ENCODE assay signal across 21 cellular contexts in the genomic region with DNA sequence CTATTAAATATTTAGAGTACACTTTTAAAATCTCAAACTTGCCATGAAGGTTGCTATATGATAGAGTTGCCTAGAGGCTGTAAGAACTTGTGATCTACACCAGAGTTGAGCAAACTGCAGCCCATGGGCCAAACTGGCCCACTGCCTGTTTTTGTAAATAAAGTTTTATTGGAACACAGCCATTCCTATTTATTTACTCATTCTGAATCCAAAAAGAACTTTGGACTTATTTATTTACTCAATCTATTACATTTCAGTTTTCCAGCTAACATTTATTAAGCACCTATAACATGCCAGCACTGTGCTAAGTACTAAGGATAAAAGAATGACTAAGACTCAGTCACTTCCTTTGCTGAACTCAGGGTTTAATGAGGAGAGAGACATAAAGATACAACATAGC.
DNase-seq lines count a peak whose midpoint lies in the region; ATAC-seq and TF ChIP-seq lines count a peak whose summit lies in the region.
"Had no signal": no experiment of that assay in that cellular context is flagged by ENCODE, and none has a peak within 500 bp of the region (broad histone marks: within the 10 kb centered on the region; RNA-seq: fewer than 3 reads in every experiment).

No MANE protein-coding gene starts in this region.

- TF ChIP-seq CTCF in 22Rv1 (IDR thresholded peaks at IDR 0.05) (no peak), RWPE2 (IDR thresholded peaks at IDR 0.05; ENCODE audit: poor library complexity, severe bottlenecking) (no peak), epithelial cell of esophagus (IDR thresholded peaks at IDR 0.05; ENCODE audit: insufficient read depth, low read depth, low read length, missing control alignments) (no peak), prostate gland (IDR thresholded peaks at IDR 0.05) (no peak)

- no peaks in the 10 kb centered on the region for H3K4me1 Mint-ChIP-seq in naive thymus-derived CD4-positive, alpha-beta T cell
- H3K4me1 Mint-ChIP-seq: CD4-positive, CD25-positive, alpha-beta regulatory T cell had no signal

- H3K27me3 ChIP-seq in RWPE2 (ENCODE audit: insufficient read depth, poor library complexity, severe bottlenecking), result peaks cover 2% of the 10 kb centered on the region
- H3K27me3 ChIP-seq in prostate gland (replicated peaks; ENCODE audit: insufficient read depth), result no peaks in the 10 kb centered on the region
- no peaks in the 10 kb centered on the region for H3K27me3 ChIP-seq in naive thymus-derived CD4-positive, alpha-beta T cell (ENCODE audit: control insufficient read depth in 2 of 2, insufficient read depth in 2 of 2, low read length in 2 of 2)
- H3K27me3 ChIP-seq: Peyer's patch had no signal

- ATAC-seq in RWPE2 (ENCODE audit: low read depth) (peak; percentile 65; the same call in 1 of the 3 replicates), HG03432 (IDR thresholded peaks at IDR 0.05; ENCODE audit: unreplicated experiment) (no peak)
- no peak for ATAC-seq in naive thymus-derived CD4-positive, alpha-beta T cell
- ATAC-seq: GM12878 had no signal

- H3K36me3 ChIP-seq in RWPE2 (ENCODE audit: low read depth) (no peaks in the 10 kb centered on the region), prostate gland (no peaks in the 10 kb centered on the region)
- no peaks in the 10 kb centered on the region for H3K36me3 ChIP-seq in naive thymus-derived CD4-positive, alpha-beta T cell (ENCODE audit: control insufficient read depth in 2 of 3, insufficient read depth in 3 of 3, low read length in 3 of 3)
- H3K36me3 ChIP-seq: Peyer's patch had no signal

- intact Hi-C loops in prostate gland (cut with DNase I), result no loop called here
- intact Hi-C loops in naive thymus-derived CD4-positive, alpha-beta T cell (cut with micrococcal nuclease), result no loop called here

- DNase-seq in HCEC 1CT (peak; percentile 36), RWPE2 (ENCODE audit: low spot score) (no peak), epithelial cell of esophagus (ENCODE audit: low read depth) (peak; percentile 23), prostate gland (ENCODE audit: low spot score) (no peak)
- no peak for DNase-seq in naive thymus-derived CD4-positive, alpha-beta T cell
- DNase-seq in stimulated activated CD4-positive, alpha-beta T cell treated with anti-CD3 and anti-CD28 coated beads, Interleukin-4, amount 100 ng/mL, for 24 hours, result no peak
- DNase-seq: CD4-positive, CD25-positive, alpha-beta regulatory T cell; DMS79 treated with DMSO at 0.1 percent for 48 hours; H7; HFFc6; NCI-H1694 treated with DMSO at 0.1 percent for 48 hours; NCI-H2081 treated with DMSO at 0.1 percent for 48 hours; NCI-H2171 treated with DMSO at 0.1 percent for 48 hours; NCI-H524 treated with DMSO at 0.1 percent for 48 hours; NCI-H82; Peyer's patch; Right ventricle myocardium superior had no signal

- H3K9me3 Mint-ChIP-seq in naive thymus-derived CD4-positive, alpha-beta T cell, result peaks cover 2 to 15% (median 8%) of the 10 kb centered on the region in 11 donors

- H3K4me1 ChIP-seq in RWPE2 (ENCODE audit: insufficient read depth, poor library complexity, severe bottlenecking) (no peaks in the 10 kb centered on the region), prostate gland (replicated peaks) (peaks cover 5% of the 10 kb centered on the region)
- no peaks in the 10 kb centered on the region for H3K4me1 ChIP-seq in naive thymus-derived CD4-positive, alpha-beta T cell (ENCODE audit: control insufficient read depth in 2 of 2, insufficient read depth in 2 of 2, low read length in 2 of 2)
- H3K4me1 ChIP-seq: Peyer's patch had no signal

- no peak for TF ChIP-seq POLR2A in prostate gland (IDR thresholded peaks at IDR 0.05)

- no peak overlapping the region for H3K27ac Mint-ChIP-seq in naive thymus-derived CD4-positive, alpha-beta T cell
- H3K27ac Mint-ChIP-seq: CD4-positive, CD25-positive, alpha-beta regulatory T cell; HFFc6 had no signal

- CTCF ChIA-PET in naive thymus-derived CD4-positive, alpha-beta T cell (lab: Charles Lee), result no interaction called here

- H3K4me3 Mint-ChIP-seq in naive thymus-derived CD4-positive, alpha-beta T cell, result no peak overlapping the region
- H3K4me3 Mint-ChIP-seq: CD4-positive, CD25-positive, alpha-beta regulatory T cell; HFFc6 had no signal

- POLR2A ChIA-PET in naive thymus-derived CD4-positive, alpha-beta T cell (lab: Charles Lee), result no interaction called here

- H3K27ac ChIP-seq in 22Rv1, result peak overlapping the region; percentile 91
- H3K27ac ChIP-seq in RWPE2 (ENCODE audit: poor library complexity, severe bottlenecking), result no peak overlapping the region
- no peak overlapping the region for H3K27ac ChIP-seq in prostate gland
- H3K27ac ChIP-seq in naive thymus-derived CD4-positive, alpha-beta T cell (ENCODE audit: low read depth, low read length), result no peak overlapping the region
- H3K27ac ChIP-seq: KMS-11, Peyer's patch had no signal

- H3K4me3 ChIP-seq in RWPE2 (ENCODE audit: severe bottlenecking) (no peak overlapping the region), epithelial cell of esophagus (ENCODE audit: low read length) (no peak overlapping the region), prostate gland (no peak overlapping the region)
- no peak overlapping the region for H3K4me3 ChIP-seq in naive thymus-derived CD4-positive, alpha-beta T cell (ENCODE audit: low read length)
- H3K4me3 ChIP-seq: GM12878, Peyer's patch had no signal

- no peaks in the 10 kb centered on the region for H3K36me3 Mint-ChIP-seq in naive thymus-derived CD4-positive, alpha-beta T cell
- H3K36me3 Mint-ChIP-seq: CD4-positive, CD25-positive, alpha-beta regulatory T cell had no signal

- H3K27me3 Mint-ChIP-seq in naive thymus-derived CD4-positive, alpha-beta T cell, result peaks cover 0 to 5% (median 4%) of the 10 kb centered on the region in 5 donors
- H3K27me3 Mint-ChIP-seq: CD4-positive, CD25-positive, alpha-beta regulatory T cell had no signal

- H3K9me3 ChIP-seq in RWPE2 (ENCODE audit: severe bottlenecking), result no peaks in the 10 kb centered on the region
- H3K9me3 ChIP-seq in prostate gland, result no peaks in the 10 kb centered on the region
- no peaks in the 10 kb centered on the region for H3K9me3 ChIP-seq in naive thymus-derived CD4-positive, alpha-beta T cell (ENCODE audit: control insufficient read depth in 2 of 3, low read length in 3 of 3)
- H3K9me3 ChIP-seq: Peyer's patch had no signal

Comparison
In these comparisons a context has a peak if more than half of its experiments do, and no peak if none do; other contexts are left out.
1. DNase-seq: peak in HCEC 1CT (single experiment) and epithelial cell of esophagus (single experiment); none in RWPE2 (single experiment), prostate gland (single experiment), naive thymus-derived CD4-positive, alpha-beta T cell (0 of 9) and stimulated activated CD4-positive, alpha-beta T cell treated with anti-CD3 and anti-CD28 coated beads, Interleukin-4, amount 100 ng/mL, for 24 hours (single experiment).